In genomic region chrY:26240944-26241343, GRCh38 we compare ENCODE assay signal across 2 cellular contexts.
ATAC-seq lines count a peak whose summit lies in the region.

No MANE protein-coding gene starts in this region.

- ATAC-seq in GM18868 (IDR thresholded peaks at IDR 0.05; ENCODE audit: unreplicated experiment): peak; percentile 54
- peak; percentile 68 for ATAC-seq in HG02610 (IDR thresholded peaks at IDR 0.05; ENCODE audit: unreplicated experiment)
